1 cellular context compared by ENCODE assay signal in the genomic region with DNA sequence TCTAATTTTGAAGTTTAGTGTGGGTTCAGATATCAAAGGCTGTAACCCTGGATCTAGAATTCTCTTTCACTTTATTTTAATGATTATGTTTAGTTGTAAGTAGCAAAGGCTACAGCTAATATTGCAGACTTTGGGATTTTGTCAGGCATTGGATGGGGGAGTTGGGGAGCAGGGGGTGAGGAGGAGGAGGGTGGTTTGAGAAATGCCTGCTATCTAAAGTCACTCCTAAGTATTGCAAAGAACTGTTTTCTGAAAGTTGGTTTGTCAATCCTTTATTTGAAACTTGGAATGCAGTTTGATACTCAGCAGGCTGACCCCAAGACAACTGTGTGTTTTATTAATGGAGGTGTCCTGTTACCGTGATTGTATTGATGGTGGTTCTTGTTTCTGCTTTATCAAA.
TF ChIP-seq lines count a peak whose summit lies in the region.

No MANE protein-coding gene starts in this region.

TF ChIP-seq in GM23338, 12 proteins besides CTCF, POLR2A, EP300 and RAD21 (continued from another document):
- TF ChIP-seq, protein P1, sequence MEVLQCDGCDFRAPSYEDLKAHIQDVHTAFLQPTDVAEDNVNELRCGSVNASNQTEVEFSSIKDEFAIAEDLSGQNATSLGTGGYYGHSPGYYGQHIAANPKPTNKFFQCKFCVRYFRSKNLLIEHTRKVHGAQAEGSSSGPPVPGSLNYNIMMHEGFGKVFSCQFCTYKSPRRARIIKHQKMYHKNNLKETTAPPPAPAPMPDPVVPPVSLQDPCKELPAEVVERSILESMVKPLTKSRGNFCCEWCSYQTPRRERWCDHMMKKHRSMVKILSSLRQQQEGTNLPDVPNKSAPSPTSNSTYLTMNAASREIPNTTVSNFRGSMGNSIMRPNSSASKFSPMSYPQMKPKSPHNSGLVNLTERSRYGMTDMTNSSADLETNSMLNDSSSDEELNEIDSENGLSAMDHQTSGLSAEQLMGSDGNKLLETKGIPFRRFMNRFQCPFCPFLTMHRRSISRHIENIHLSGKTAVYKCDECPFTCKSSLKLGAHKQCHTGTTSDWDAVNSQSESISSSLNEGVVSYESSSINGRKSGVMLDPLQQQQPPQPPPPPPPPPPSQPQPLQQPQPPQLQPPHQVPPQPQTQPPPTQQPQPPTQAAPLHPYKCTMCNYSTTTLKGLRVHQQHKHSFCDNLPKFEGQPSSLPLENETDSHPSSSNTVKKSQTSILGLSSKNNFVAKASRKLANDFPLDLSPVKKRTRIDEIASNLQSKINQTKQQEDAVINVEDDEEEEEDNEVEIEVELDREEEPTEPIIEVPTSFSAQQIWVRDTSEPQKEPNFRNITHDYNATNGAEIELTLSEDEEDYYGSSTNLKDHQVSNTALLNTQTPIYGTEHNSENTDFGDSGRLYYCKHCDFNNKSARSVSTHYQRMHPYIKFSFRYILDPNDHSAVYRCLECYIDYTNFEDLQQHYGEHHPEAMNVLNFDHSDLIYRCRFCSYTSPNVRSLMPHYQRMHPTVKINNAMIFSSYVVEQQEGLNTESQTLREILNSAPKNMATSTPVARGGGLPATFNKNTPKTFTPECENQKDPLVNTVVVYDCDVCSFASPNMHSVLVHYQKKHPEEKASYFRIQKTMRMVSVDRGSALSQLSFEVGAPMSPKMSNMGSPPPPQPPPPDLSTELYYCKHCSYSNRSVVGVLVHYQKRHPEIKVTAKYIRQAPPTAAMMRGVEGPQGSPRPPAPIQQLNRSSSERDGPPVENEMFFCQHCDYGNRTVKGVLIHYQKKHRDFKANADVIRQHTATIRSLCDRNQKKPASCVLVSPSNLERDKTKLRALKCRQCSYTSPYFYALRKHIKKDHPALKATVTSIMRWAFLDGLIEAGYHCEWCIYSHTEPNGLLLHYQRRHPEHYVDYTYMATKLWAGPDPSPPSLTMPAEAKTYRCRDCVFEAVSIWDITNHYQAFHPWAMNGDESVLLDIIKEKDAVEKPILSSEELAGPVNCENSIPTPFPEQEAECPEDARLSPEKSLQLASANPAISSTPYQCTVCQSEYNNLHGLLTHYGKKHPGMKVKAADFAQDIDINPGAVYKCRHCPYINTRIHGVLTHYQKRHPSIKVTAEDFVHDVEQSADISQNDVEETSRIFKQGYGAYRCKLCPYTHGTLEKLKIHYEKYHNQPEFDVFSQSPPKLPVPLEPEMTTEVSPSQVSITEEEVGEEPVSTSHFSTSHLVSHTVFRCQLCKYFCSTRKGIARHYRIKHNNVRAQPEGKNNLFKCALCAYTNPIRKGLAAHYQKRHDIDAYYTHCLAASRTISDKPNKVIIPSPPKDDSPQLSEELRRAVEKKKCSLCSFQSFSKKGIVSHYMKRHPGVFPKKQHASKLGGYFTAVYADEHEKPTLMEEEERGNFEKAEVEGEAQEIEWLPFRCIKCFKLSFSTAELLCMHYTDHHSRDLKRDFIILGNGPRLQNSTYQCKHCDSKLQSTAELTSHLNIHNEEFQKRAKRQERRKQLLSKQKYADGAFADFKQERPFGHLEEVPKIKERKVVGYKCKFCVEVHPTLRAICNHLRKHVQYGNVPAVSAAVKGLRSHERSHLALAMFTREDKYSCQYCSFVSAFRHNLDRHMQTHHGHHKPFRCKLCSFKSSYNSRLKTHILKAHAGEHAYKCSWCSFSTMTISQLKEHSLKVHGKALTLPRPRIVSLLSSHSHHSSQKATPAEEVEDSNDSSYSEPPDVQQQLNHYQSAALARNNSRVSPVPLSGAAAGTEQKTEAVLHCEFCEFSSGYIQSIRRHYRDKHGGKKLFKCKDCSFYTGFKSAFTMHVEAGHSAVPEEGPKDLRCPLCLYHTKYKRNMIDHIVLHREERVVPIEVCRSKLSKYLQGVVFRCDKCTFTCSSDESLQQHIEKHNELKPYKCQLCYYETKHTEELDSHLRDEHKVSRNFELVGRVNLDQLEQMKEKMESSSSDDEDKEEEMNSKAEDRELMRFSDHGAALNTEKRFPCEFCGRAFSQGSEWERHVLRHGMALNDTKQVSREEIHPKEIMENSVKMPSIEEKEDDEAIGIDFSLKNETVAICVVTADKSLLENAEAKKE (CRISPR knock-in tag; IDR thresholded peaks at IDR 0.05) = no peak
- TF ChIP-seq EZH2phosphoT487 (IDR thresholded peaks at IDR 0.05; ENCODE audit: unreplicated experiment) (no peak), NANOG (IDR thresholded peaks at IDR 0.05; ENCODE audit: borderline replicate concordance) (no peak), ZNF114 (CRISPR knock-in tag; IDR thresholded peaks at IDR 0.05) (no peak), JUNB (IDR thresholded peaks at IDR 0.05; ENCODE audit: unreplicated experiment) (no peak)
